ENCODE assay signal across 8 cellular contexts in the genomic region with DNA sequence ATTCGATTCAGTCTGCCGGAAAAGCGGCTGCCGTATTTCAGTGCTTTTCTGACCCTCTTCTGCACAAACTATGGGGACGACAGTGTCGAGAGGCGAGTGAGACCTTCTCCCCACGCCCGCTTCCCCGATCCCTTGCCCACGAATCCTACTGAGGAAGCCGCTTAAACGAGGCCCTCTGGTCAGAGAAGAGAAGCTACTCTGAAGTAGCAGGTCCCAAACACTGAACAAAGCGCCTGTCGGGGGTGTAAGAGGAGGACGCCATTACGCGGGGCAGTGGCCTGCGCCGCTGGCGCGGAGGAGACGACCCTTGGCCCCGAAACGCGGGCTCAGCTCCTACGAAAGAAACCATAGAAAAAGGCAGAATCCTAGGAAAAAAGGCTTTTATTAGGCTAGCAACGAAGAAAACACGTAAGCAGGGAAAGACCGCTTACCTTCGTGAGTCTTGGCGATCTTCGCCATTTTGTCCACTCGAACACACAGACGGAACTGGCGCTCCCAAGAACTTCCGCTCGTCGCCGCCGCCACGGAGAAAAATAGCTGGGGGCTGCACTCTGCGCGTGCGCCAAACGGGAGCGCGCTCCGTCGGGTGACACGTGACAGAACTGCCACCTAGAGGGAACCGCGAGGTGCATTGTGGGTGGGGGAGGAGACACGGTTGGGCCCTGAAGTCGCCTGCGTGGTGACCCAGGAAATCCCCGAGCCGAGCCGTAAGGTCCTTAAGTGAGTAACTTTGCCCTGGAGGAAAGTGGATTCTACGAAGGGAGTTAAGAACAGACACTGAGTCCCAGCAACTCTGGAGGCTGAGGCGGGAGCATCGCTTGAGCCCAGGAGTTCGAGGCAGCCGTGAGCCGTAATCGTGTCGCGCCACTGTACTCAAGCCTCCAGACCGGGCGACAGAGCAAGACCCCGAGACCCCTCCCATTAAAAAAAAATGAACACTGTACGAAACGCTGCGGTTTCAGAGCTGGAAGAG. TPM values are rescaled to one million over a fixed set of nuclear protein-coding genes. Genes with fewer than 3 reads are reported as not detected.
DNase-seq lines count a peak whose midpoint lies in the region; ATAC-seq and TF ChIP-seq lines count a peak whose summit lies in the region.

TSS of gene SF3B1 (minus strand) at position 488 of the 973 bp plus-strand sequence. CDS start at position 459, 29 bp downstream.

- TF ChIP-seq CTCF in C4-2B (conservative IDR thresholded peaks at IDR 0.05) (no peak), left lung (IDR thresholded peaks at IDR 0.05) (no peak)

- H3K27me3 ChIP-seq in left lung, result no peaks in the 10 kb centered on the region

- peaks cover 20 to 50% of the 10 kb centered on the region in 2 donors for H3K4me1 ChIP-seq in left lung

- H3K27ac ChIP-seq in C4-2B, result peak within 1 kb of the TSS; percentile 94
- H3K27ac ChIP-seq in left lung, result peak within 1 kb of the TSS; percentile 97 to 98

- H3K36me3 ChIP-seq in left lung, result no peaks in the 10 kb centered on the region

- DNase-seq in NCI-H774 (lab: John Stamatoyannopoulos, UW) (peak; percentile 96), dermis blood vessel endothelial cell (peak; percentile 98), left lung (peak; percentile 99)
- peak; percentile 99 for DNase-seq in activated CD4-positive, alpha-beta T cell treated with anti-CD3 and anti-CD28 coated beads, Interleukin-2, amount 50 U/mL, for 4 hours
- peak; percentile 96 to 98 for DNase-seq in stimulated activated CD4-positive, alpha-beta T cell treated with anti-CD3 and anti-CD28 coated beads, Interleukin-2, amount 100 ng/mL, for 48 hours

- H3K9me3 ChIP-seq in left lung, result no peaks in the 10 kb centered on the region

- H3K4me3 ChIP-seq in left lung, result peak within 1 kb of the TSS; percentile 70 to 84

- intact Hi-C loops in left lung (cut with DNase I), result no loop called here

- peak; percentile 93 for ATAC-seq in GM19395 (IDR thresholded peaks at IDR 0.05; ENCODE audit: unreplicated experiment)
- ATAC-seq in HG03565 (IDR thresholded peaks at IDR 0.05; ENCODE audit: unreplicated experiment), result peak; percentile 91
- peak; percentile 98 for ATAC-seq in left lung

RNA-seq across cellular contexts. Expression of gene SF3B1, which starts in this region (rescaled TPM):
- total RNA-seq in dermis blood vessel endothelial cell (219 and 353 TPM in 2 replicates), left lung (100 to 1,000 TPM; 203 to 253 TPM)

Comparison
In these comparisons a context has a peak if more than half of its experiments do, and no peak if none do; other contexts are left out.
1. Peak in every context shown above with its lines: DNase-seq, ATAC-seq, H3K4me3 ChIP-seq and H3K27ac ChIP-seq.